8 cellular contexts compared by ENCODE assay signal in the genomic region with DNA sequence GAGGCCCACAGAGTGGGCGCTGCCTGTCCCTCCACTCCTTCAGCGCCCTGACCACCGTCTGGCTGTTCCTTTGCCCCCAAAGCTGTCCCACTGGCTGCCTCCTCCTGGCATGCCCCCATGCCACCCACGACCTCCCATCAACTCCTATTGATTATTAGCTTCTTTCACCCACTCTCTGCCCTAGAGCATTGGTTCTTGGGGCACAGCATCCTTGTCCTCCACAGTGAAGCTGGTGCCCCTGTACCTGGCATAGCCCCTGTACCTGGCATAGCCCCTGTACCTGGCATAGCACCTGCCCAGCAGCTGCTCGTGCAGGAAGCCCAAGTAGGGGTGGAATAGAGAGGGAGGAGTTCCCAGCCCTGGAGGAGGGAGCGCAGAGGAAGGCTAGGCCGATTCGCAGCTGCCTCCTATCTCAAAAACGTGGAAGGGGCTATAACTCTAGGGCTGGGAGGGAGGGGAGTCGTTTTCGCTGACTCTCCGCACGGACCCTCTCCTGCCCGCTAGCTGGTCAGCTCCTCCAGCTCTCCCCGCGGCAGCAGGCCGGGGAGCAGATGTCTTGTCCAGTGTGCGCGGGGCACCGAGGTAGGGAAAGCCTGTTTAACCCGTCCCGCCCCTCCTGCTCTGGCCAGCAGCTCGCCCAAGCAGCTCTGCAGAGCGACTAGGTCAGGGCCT. TPM values are rescaled to one million over a fixed set of nuclear protein-coding genes. Genes with fewer than 3 reads are reported as not detected.
A peak's percentile ranks its signal among the peaks of the same experiment; 100 is the strongest.
DNase-seq lines count a peak whose midpoint lies in the region; ATAC-seq and TF ChIP-seq lines count a peak whose summit lies in the region.

No MANE protein-coding gene starts in this region.

- peaks cover 4% of the 10 kb centered on the region for H3K4me1 ChIP-seq in iPS-18a (ENCODE audit: control insufficient read depth, low read depth, low read length)

- no peaks in the 10 kb centered on the region for H3K9me3 ChIP-seq in iPS-18a (ENCODE audit: control insufficient read depth, low read depth, low read length)

- peaks cover 47% of the 10 kb centered on the region for H3K4me1 Mint-ChIP-seq in stimulated activated naive CD8-positive, alpha-beta T cell treated with anti-CD3 and anti-CD28 coated beads, Interleukin-15, amount 100 ng/mL, for 72 hours

- peak overlapping the region; percentile 47 for H3K4me3 ChIP-seq in WI38 (ENCODE audit: low read depth, low read length)
- H3K4me3 ChIP-seq in iPS-18a (ENCODE audit: low read length): peak overlapping the region; percentile 52

- H3K27ac ChIP-seq in iPS-18a (ENCODE audit: low read length): no peak overlapping the region

- no peak for TF ChIP-seq CTCF in WI38 (IDR thresholded peaks at IDR 0.05; ENCODE audit: low read depth, low read length)

- H3K9me3 Mint-ChIP-seq in stimulated activated naive CD8-positive, alpha-beta T cell treated with anti-CD3 and anti-CD28 coated beads, Interleukin-15, amount 100 ng/mL, for 72 hours: no peaks in the 10 kb centered on the region

- H3K36me3 ChIP-seq in iPS-18a (ENCODE audit: control insufficient read depth, low read depth, low read length): no peaks in the 10 kb centered on the region

- DNase-seq in NCI-H146 (lab: John Stamatoyannopoulos, UW) (peak; percentile 21), NCI-H146 treated with DMSO at 0.1 percent for 48 hours (lab: John Stamatoyannopoulos, UW; ENCODE audit: unreplicated experiment) (no peak), mesenteric fat pad (ENCODE audit: low spot score) (no peak)
- no peak for DNase-seq in stimulated activated naive CD8-positive, alpha-beta T cell treated with anti-CD3 and anti-CD28 coated beads, Interleukin-15, amount 100 ng/mL, for 72 hours

- H3K27me3 ChIP-seq in iPS-18a (ENCODE audit: control insufficient read depth, insufficient read depth, low read length): peaks cover 61% of the 10 kb centered on the region

- no peak overlapping the region for H3K9ac ChIP-seq in iPS-18a (ENCODE audit: low read length)

- no peak overlapping the region for H3K27ac Mint-ChIP-seq in stimulated activated naive CD8-positive, alpha-beta T cell treated with anti-CD3 and anti-CD28 coated beads, Interleukin-15, amount 100 ng/mL, for 72 hours

- H3K4me3 Mint-ChIP-seq in stimulated activated naive CD8-positive, alpha-beta T cell treated with anti-CD3 and anti-CD28 coated beads, Interleukin-15, amount 100 ng/mL, for 72 hours: peak overlapping the region; percentile 4 to 50

- H3K27me3 Mint-ChIP-seq in stimulated activated naive CD8-positive, alpha-beta T cell treated with anti-CD3 and anti-CD28 coated beads, Interleukin-15, amount 100 ng/mL, for 72 hours: peaks cover 10% of the 10 kb centered on the region

- ATAC-seq in stimulated activated naive CD8-positive, alpha-beta T cell treated with anti-CD3 and anti-CD28 coated beads, Interleukin-15, amount 100 ng/mL, for 72 hours: no peak
- ATAC-seq in HG03039 (IDR thresholded peaks at IDR 0.05; ENCODE audit: unreplicated experiment): no peak
- no peak for ATAC-seq in HG02678 (IDR thresholded peaks at IDR 0.05; ENCODE audit: unreplicated experiment)

RNA-seq across cellular contexts. Expression of gene ACTG1, which starts 5.7 kb away (rescaled TPM):
- total RNA-seq in mesenteric fat pad: 1,641 TPM

RNA-seq across cellular contexts. Expression of gene FSCN2, which starts 9.9 kb away (rescaled TPM):
- total RNA-seq in mesenteric fat pad: 0.39 TPM

RNA-seq across cellular contexts. Expression of gene FAAP100, which starts 33.9 kb away (rescaled TPM):
- total RNA-seq in mesenteric fat pad: 25.5 TPM
